8 cellular contexts compared by ENCODE assay signal in the genomic region with DNA sequence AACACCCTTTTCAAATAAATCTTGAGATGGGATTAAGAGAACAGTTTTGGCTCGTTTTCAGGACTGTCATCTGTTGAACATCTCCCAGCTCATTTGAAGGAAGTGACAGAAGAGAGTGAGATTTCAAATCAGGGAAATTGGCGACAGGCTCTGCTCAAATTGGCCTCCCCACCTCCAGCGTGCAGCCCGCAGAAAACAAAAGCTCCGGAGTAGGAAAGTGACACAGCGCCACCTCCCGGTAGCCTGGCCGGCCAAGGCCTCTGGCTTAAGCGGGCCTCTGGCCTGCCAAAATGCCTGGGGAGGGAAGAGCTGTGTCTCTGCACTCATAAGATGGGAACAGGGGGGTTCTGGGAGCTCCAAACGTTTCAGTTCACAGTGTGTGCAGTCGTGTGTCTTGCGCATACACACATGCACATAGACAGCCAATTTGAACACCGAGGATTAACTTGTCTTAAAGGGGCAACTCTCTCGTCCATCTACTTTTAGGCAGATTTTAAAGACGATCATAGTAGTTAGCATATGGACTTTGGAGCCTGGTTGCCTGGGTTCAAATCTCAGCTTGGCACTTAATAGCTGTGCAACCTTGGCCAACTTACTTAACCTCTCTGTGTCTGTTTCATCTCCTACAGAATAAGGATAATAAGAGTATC.
A peak's percentile ranks its signal among the peaks of the same experiment; 100 is the strongest.
DNase-seq lines count a peak whose midpoint lies in the region; ATAC-seq and TF ChIP-seq lines count a peak whose summit lies in the region.

No MANE protein-coding gene starts in this region.

- H3K4me1 ChIP-seq in neural progenitor cell = peaks cover 6% of the 10 kb centered on the region
- no peaks in the 10 kb centered on the region for H3K4me1 ChIP-seq in transverse colon

- peak; percentile 73 for DNase-seq in 8988T
- peak; percentile 79 for DNase-seq in NCI-H446 treated with DMSO at 0.1 percent for 48 hours (lab: John Stamatoyannopoulos, UW)
- DNase-seq in activated T-cell treated with anti-CD3 and anti-CD28 coated beads, Interleukin-2, amount 50 U/mL, for 4 hours = peak; percentile 22
- peak; percentile 56 for DNase-seq in fibroblast of the aortic adventitia (ENCODE audit: low read depth)
- peak; percentile 90 for DNase-seq in neural progenitor cell (ENCODE audit: low spot score)
- DNase-seq in transverse colon = peak; percentile 45

- peak; percentile 88 for ATAC-seq in GM18498 (IDR thresholded peaks at IDR 0.05; ENCODE audit: unreplicated experiment)
- peak; percentile 65 for ATAC-seq in HG02763 (IDR thresholded peaks at IDR 0.05; ENCODE audit: unreplicated experiment)
- peak; percentile 52 to 59 for ATAC-seq in activated T-cell treated with anti-CD3 and anti-CD28 coated beads, Interleukin-2, amount 50 U/mL, for 4 hours

- H3K27ac ChIP-seq in neural progenitor cell (no peak overlapping the region), transverse colon (no peak overlapping the region)

- no peaks in the 10 kb centered on the region for H4K20me1 ChIP-seq in neural progenitor cell (ENCODE audit: low read depth)

- no peak overlapping the region for H3K4me3 Mint-ChIP-seq in activated T-cell treated with anti-CD3 and anti-CD28 coated beads, Interleukin-2, amount 50 U/mL, for 4 hours
- H3K4me3 Mint-ChIP-seq in neural progenitor cell = no peak overlapping the region

- H3K4me1 Mint-ChIP-seq in activated T-cell treated with anti-CD3 and anti-CD28 coated beads, Interleukin-2, amount 50 U/mL, for 4 hours (ENCODE audit: low read depth) = no peaks in the 10 kb centered on the region
- peaks cover 22% of the 10 kb centered on the region for H3K4me1 Mint-ChIP-seq in neural progenitor cell

- no peak overlapping the region for H3K4me2 ChIP-seq in neural progenitor cell

- no peak for TF ChIP-seq EP300 in transverse colon (IDR thresholded peaks at IDR 0.05; ENCODE audit: low read depth)

- H3K27me3 ChIP-seq in neural progenitor cell (no peaks in the 10 kb centered on the region), transverse colon (no peaks in the 10 kb centered on the region)

- in situ Hi-C loops in transverse colon (cut with MboI; ENCODE audit: low pct_ligation_motif_present in 1 of 4, low pct_unique_long_range_greater_than_20kb in 1 of 4, low sequenced_read_pairs in 3 of 4) = no loop called here

- WGBS in transverse colon (ENCODE audit: low coverage in 1 of 2), 2 donors = 10 to 26% methylated on average over 6 to 15 of the region's 15 CpGs

- no peaks in the 10 kb centered on the region for H3K36me3 Mint-ChIP-seq in activated T-cell treated with anti-CD3 and anti-CD28 coated beads, Interleukin-2, amount 50 U/mL, for 4 hours (ENCODE audit: insufficient read depth)
- H3K36me3 Mint-ChIP-seq in neural progenitor cell = no peaks in the 10 kb centered on the region

- H3K9me3 Mint-ChIP-seq in activated T-cell treated with anti-CD3 and anti-CD28 coated beads, Interleukin-2, amount 50 U/mL, for 4 hours = no peaks in the 10 kb centered on the region
- no peaks in the 10 kb centered on the region for H3K9me3 Mint-ChIP-seq in neural progenitor cell

- intact Hi-C loops in transverse colon (cut with DNase I; ENCODE audit: low total_unique reads) = no loop called here

- no peak for TF ChIP-seq POLR2A in transverse colon (IDR thresholded peaks at IDR 0.05)

- H2AFZ ChIP-seq in neural progenitor cell (replicated peaks) = peak overlapping the region; percentile 91

- no peaks in the 10 kb centered on the region for H3K27me3 Mint-ChIP-seq in activated T-cell treated with anti-CD3 and anti-CD28 coated beads, Interleukin-2, amount 50 U/mL, for 4 hours (ENCODE audit: low read depth)
- peaks cover 5% of the 10 kb centered on the region for H3K27me3 Mint-ChIP-seq in neural progenitor cell (ENCODE audit: insufficient read depth, low read depth)

- H3K4me3 ChIP-seq in fibroblast of the aortic adventitia (ENCODE audit: low read depth, low read length) = no peak overlapping the region
- H3K4me3 ChIP-seq in neural progenitor cell = no peak overlapping the region
- no peak overlapping the region for H3K4me3 ChIP-seq in transverse colon

- H3F3A ChIP-seq in neural progenitor cell (ENCODE audit: low read depth) = no peaks in the 10 kb centered on the region

- H3K9me3 ChIP-seq in neural progenitor cell (ENCODE audit: low read depth) = no peaks in the 10 kb centered on the region
- no peaks in the 10 kb centered on the region for H3K9me3 ChIP-seq in transverse colon

- TF ChIP-seq CTCF in fibroblast of the aortic adventitia (IDR thresholded peaks at IDR 0.05; ENCODE audit: insufficient read depth, low read length) (peak; percentile 85), neural progenitor cell (IDR thresholded peaks at IDR 0.05) (peak; percentile 98), transverse colon (IDR thresholded peaks at IDR 0.05) (peak; percentile 41 to 64 (median 45))

- H3K79me2 ChIP-seq in neural progenitor cell (ENCODE audit: low read depth) = no peaks in the 10 kb centered on the region

- H3K36me3 ChIP-seq in neural progenitor cell = no peaks in the 10 kb centered on the region
- H3K36me3 ChIP-seq in transverse colon = no peaks in the 10 kb centered on the region

- H3K9ac ChIP-seq in neural progenitor cell = no peak overlapping the region

- no peak overlapping the region for H3K27ac Mint-ChIP-seq in neural progenitor cell

Comparison
In these comparisons a context has a peak if more than half of its experiments do, and no peak if none do; other contexts are left out.
1. DNase-seq: peak in every context shown above with its lines; median percentile 90 in neural progenitor cell; 79 in NCI-H446 treated with DMSO at 0.1 percent for 48 hours; 73 in 8988T; 56 in fibroblast of the aortic adventitia; 45 in transverse colon; 22 in activated T-cell treated with anti-CD3 and anti-CD28 coated beads, Interleukin-2, amount 50 U/mL, for 4 hours.
2. CTCF ChIP-seq: peak in every context shown above with its lines; median percentile 98 in neural progenitor cell; 85 in fibroblast of the aortic adventitia; 45 in transverse colon.